Comparison of ENCODE assay signal across 1 cellular context in the genomic region with DNA sequence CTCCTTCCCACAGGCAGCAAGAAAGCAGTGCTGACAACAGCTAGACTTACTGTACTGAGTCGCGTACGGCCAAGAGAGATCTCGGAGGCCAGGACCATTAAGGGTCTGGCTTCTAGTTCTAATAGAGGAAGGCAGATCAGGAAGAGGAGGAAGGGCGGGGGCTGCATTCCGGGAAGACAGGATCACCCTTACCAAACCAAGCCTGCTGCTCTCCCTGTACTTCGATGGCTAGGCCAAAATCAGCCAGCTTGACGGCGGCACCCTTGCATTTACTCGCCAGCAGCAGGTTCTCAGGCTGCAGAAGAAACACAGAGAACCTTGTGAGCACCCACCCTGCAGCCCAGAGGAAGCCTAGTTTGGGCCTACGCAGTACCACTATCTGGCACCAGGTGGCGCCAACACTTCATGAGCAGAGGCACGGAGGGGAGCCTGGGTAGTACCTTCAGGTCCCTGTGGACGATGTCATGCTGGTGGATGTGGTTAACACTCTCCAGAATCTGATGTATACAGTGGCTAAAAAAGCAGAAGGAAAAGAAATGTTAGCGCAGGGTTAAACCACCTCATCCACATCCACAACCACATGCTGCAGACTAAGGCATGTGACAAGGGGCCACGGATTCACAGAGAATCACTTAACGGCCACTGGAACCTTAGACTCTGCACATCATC.
TF ChIP-seq lines count a peak whose summit lies in the region.

No MANE protein-coding gene starts in this region.

TF ChIP-seq in K562, 482 proteins besides CTCF, POLR2A, EP300 and RAD21 (continued from another document and continues in another):
- TF ChIP-seq, protein P1, sequence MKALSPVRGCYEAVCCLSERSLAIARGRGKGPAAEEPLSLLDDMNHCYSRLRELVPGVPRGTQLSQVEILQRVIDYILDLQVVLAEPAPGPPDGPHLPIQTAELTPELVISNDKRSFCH (CRISPR knock-in tag; IDR thresholded peaks at IDR 0.05): no peak
- TF ChIP-seq, protein P1 (tag; IDR thresholded peaks at IDR 0.05): 0 out of 2 replicates have a peak, but pooled peaks have one; percentile 38
- TF ChIP-seq MAZ (CRISPR knock-in tag; conservative IDR thresholded peaks at IDR 0.05 in 1 of 2, IDR thresholded peaks at IDR 0.05 in 1 of 2) (peak; percentile 53 to 75; a peak in 3 of 4 replicates), HDGF (IDR thresholded peaks at IDR 0.05) (peak; percentile 54; the same call in 1 of the 2 replicates), ELF4 (CRISPR knock-in tag; IDR thresholded peaks at IDR 0.05) (no peak), STAG1 (CRISPR knock-in tag; IDR thresholded peaks at IDR 0.05; ENCODE audit: borderline replicate concordance) (peak; percentile 99), GATAD2A (IDR thresholded peaks at IDR 0.05) (no peak), ZFX (CRISPR knock-in tag; IDR thresholded peaks at IDR 0.05) (peak; percentile 35; the same call in 1 of the 2 replicates), KHSRP (IDR thresholded peaks at IDR 0.05) (no peak), SMC3 (conservative IDR thresholded peaks at IDR 0.05; ENCODE audit: insufficient read depth, low read depth, low read length) (peak; percentile 100), MYC (IDR thresholded peaks at IDR 0.05; ENCODE audit: low read depth, low read length) (peak; percentile 52), MYC (CRISPR knock-in tag; IDR thresholded peaks at IDR 0.05; ENCODE audit: borderline replicate concordance, low read depth) (no peak), TBL1XR1 (IDR thresholded peaks at IDR 0.05; ENCODE audit: low read length in 2 of 2) (peak in 1 of 2 experiments; percentile 46; a peak in 1 of 4 replicates), CTBP1 (IDR thresholded peaks at IDR 0.05; ENCODE audit: borderline replicate concordance) (peak; percentile 70; the same call in 1 of the 2 replicates), ELK3 (CRISPR knock-in tag; IDR thresholded peaks at IDR 0.05) (no peak), GABPB1 (CRISPR knock-in tag; IDR thresholded peaks at IDR 0.05) (peak; percentile 64), HCFC1 (IDR thresholded peaks at IDR 0.05; ENCODE audit: low read depth, low read length) (peak; percentile 39; the same call in 1 of the 2 replicates), RERE (CRISPR knock-in tag; IDR thresholded peaks at IDR 0.05; ENCODE audit: borderline replicate concordance) (0 out of 2 replicates have a peak, but pooled peaks have one; percentile 25), MTA3 (IDR thresholded peaks at IDR 0.05; ENCODE audit: borderline replicate concordance) (0 out of 2 replicates have a peak, but pooled peaks have one; percentile 34), CREB1 (IDR thresholded peaks at IDR 0.05) (no peak), CREB1 (CRISPR knock-in tag; IDR thresholded peaks at IDR 0.05) (peak; percentile 67), ATF7 (IDR thresholded peaks at IDR 0.05) (peak; percentile 71), GATA2 (CRISPR knock-in tag; IDR thresholded peaks at IDR 0.05) (0 out of 2 replicates have a peak, but pooled peaks have one; percentile 21), SREBF2 (CRISPR knock-in tag; IDR thresholded peaks at IDR 0.05) (0 out of 2 replicates have a peak, but pooled peaks have one; percentile 59), TCF3 (CRISPR knock-in tag; IDR thresholded peaks at IDR 0.05) (no peak), NR2C2 (CRISPR knock-in tag; IDR thresholded peaks at IDR 0.05) (0 out of 2 replicates have a peak, but pooled peaks have one; percentile 21), NR2C2 (tag; IDR thresholded peaks at IDR 0.05) (no peak), ZNF384 (IDR thresholded peaks at IDR 0.05; ENCODE audit: low read depth, low read length) (0 out of 2 replicates have a peak, but pooled peaks have one; percentile 37), CC2D1A (IDR thresholded peaks at IDR 0.05) (peak; percentile 89), FOXK1 (CRISPR knock-in tag; IDR thresholded peaks at IDR 0.05; ENCODE audit: borderline replicate concordance) (peak; percentile 35; the same call in 1 of the 2 replicates), MAFK (IDR thresholded peaks at IDR 0.05; ENCODE audit: low read length) (peak; percentile 36; the same call in 1 of the 2 replicates), CBFB (CRISPR knock-in tag; IDR thresholded peaks at IDR 0.05) (peak; percentile 88), E2F3 (CRISPR knock-in tag; IDR thresholded peaks at IDR 0.05) (no peak), CBX3 (IDR thresholded peaks at IDR 0.05; ENCODE audit: borderline replicate concordance in 1 of 2, low read length in 2 of 2) (0 out of 3 replicates have a peak, but pooled peaks of 1 of the 2 experiments have one; percentile 66), RBM25 (IDR thresholded peaks at IDR 0.05; ENCODE audit: low read depth, low read length, severe bottlenecking) (no peak), XRCC5 (IDR thresholded peaks at IDR 0.05; ENCODE audit: low read depth, low read length) (peak; percentile 74; the same call in 1 of the 2 replicates), NEUROD1 (IDR thresholded peaks at IDR 0.05; ENCODE audit: borderline replicate concordance, low read depth, low read length, partially characterized antibody) (peak; percentile 23), ZBTB1 (CRISPR knock-in tag; IDR thresholded peaks at IDR 0.05; ENCODE audit: borderline replicate concordance, low read depth) (peak; percentile 72)
- TF ChIP-seq, protein P2, sequence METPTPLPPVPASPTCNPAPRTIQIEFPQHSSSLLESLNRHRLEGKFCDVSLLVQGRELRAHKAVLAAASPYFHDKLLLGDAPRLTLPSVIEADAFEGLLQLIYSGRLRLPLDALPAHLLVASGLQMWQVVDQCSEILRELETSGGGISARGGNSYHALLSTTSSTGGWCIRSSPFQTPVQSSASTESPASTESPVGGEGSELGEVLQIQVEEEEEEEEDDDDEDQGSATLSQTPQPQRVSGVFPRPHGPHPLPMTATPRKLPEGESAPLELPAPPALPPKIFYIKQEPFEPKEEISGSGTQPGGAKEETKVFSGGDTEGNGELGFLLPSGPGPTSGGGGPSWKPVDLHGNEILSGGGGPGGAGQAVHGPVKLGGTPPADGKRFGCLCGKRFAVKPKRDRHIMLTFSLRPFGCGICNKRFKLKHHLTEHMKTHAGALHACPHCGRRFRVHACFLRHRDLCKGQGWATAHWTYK (CRISPR knock-in tag; IDR thresholded peaks at IDR 0.05): peak; percentile 90; the same call in 1 of the 2 replicates
- TF ChIP-seq, protein P3, sequence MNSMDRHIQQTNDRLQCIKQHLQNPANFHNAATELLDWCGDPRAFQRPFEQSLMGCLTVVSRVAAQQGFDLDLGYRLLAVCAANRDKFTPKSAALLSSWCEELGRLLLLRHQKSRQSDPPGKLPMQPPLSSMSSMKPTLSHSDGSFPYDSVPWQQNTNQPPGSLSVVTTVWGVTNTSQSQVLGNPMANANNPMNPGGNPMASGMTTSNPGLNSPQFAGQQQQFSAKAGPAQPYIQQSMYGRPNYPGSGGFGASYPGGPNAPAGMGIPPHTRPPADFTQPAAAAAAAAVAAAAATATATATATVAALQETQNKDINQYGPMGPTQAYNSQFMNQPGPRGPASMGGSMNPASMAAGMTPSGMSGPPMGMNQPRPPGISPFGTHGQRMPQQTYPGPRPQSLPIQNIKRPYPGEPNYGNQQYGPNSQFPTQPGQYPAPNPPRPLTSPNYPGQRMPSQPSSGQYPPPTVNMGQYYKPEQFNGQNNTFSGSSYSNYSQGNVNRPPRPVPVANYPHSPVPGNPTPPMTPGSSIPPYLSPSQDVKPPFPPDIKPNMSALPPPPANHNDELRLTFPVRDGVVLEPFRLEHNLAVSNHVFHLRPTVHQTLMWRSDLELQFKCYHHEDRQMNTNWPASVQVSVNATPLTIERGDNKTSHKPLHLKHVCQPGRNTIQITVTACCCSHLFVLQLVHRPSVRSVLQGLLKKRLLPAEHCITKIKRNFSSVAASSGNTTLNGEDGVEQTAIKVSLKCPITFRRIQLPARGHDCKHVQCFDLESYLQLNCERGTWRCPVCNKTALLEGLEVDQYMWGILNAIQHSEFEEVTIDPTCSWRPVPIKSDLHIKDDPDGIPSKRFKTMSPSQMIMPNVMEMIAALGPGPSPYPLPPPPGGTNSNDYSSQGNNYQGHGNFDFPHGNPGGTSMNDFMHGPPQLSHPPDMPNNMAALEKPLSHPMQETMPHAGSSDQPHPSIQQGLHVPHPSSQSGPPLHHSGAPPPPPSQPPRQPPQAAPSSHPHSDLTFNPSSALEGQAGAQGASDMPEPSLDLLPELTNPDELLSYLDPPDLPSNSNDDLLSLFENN (IDR thresholded peaks at IDR 0.05; ENCODE audit: low read depth in 2 of 2, low read length in 2 of 2): peak in 1 of 2 experiments; percentile 12; a peak in 1 of 4 replicates
- TF ChIP-seq, protein P4, sequence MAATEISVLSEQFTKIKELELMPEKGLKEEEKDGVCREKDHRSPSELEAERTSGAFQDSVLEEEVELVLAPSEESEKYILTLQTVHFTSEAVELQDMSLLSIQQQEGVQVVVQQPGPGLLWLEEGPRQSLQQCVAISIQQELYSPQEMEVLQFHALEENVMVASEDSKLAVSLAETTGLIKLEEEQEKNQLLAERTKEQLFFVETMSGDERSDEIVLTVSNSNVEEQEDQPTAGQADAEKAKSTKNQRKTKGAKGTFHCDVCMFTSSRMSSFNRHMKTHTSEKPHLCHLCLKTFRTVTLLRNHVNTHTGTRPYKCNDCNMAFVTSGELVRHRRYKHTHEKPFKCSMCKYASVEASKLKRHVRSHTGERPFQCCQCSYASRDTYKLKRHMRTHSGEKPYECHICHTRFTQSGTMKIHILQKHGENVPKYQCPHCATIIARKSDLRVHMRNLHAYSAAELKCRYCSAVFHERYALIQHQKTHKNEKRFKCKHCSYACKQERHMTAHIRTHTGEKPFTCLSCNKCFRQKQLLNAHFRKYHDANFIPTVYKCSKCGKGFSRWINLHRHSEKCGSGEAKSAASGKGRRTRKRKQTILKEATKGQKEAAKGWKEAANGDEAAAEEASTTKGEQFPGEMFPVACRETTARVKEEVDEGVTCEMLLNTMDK (IDR thresholded peaks at IDR 0.05; ENCODE audit: borderline replicate concordance, insufficient read depth, low read depth, low read length, poor library complexity, severe bottlenecking): peak; percentile 86
- TF ChIP-seq, protein P5, sequence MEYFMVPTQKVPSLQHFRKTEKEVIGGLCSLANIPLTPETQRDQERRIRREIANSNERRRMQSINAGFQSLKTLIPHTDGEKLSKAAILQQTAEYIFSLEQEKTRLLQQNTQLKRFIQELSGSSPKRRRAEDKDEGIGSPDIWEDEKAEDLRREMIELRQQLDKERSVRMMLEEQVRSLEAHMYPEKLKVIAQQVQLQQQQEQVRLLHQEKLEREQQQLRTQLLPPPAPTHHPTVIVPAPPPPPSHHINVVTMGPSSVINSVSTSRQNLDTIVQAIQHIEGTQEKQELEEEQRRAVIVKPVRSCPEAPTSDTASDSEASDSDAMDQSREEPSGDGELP (CRISPR knock-in tag; IDR thresholded peaks at IDR 0.05; ENCODE audit: borderline replicate concordance): peak; percentile 68; the same call in 1 of the 2 replicates
- TF ChIP-seq, protein P6, sequence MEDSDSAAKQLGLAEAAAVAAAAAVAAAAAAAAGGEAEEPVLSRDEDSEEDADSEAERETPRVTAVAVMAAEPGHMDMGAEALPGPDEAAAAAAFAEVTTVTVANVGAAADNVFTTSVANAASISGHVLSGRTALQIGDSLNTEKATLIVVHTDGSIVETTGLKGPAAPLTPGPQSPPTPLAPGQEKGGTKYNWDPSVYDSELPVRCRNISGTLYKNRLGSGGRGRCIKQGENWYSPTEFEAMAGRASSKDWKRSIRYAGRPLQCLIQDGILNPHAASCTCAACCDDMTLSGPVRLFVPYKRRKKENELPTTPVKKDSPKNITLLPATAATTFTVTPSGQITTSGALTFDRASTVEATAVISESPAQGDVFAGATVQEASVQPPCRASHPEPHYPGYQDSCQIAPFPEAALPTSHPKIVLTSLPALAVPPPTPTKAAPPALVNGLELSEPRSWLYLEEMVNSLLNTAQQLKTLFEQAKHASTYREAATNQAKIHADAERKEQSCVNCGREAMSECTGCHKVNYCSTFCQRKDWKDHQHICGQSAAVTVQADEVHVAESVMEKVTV (CRISPR knock-in tag; IDR thresholded peaks at IDR 0.05): peak; percentile 98
